In the genomic region with DNA sequence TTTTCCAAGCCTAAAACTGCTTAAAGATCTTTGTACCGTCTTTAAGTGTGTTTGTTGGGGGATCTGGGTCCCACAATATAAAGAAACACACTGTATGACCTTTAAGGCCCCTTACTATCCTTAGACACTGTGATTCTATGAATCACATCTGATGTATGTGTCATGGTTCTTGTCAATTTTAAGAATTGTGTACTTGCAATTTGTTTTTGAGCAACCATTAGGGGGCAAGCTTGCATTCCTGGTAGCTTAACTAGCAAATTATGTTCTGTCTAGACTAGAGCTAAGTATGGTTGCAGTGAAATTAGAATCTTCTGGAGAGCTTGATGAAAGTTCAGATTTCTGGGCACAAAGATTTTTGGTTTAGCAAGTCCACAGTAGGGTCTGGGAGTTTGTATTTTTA, we compare ENCODE assay signal across 8 cellular contexts.
A peak's percentile ranks its signal among the peaks of the same experiment; 100 is the strongest.
DNase-seq lines count a peak whose midpoint lies in the region; ATAC-seq and TF ChIP-seq lines count a peak whose summit lies in the region.

No MANE protein-coding gene starts in this region.

- CTCF ChIA-PET in OCI-LY7 (lab: Charles Lee; ENCODE audit: unreplicated experiment), result interaction anchor here (1.1 kb wide), 1 partner anchor 219 kb away, joined by 3 read pairs; the partner anchor contains the start of gene TPR

- H4K20me1 ChIP-seq in OCI-LY7 (ENCODE audit: insufficient read depth, low read length), result no peaks in the 10 kb centered on the region

- BruUV-seq in OCI-LY7 (replicated peaks; lab: Mats Ljungman, UMichigan), result no TSS peak

- H3K27ac ChIP-seq in 22Rv1 (no peak overlapping the region), OCI-LY7 (ENCODE audit: low read depth, low read length, poor library complexity, severe bottlenecking) (no peak overlapping the region)

- TF ChIP-seq CTCF in 22Rv1 (IDR thresholded peaks at IDR 0.05) (peak; percentile 83), GM12864 (IDR thresholded peaks at IDR 0.05; ENCODE audit: low read depth, low read length, missing control alignments) (peak; percentile 55), OCI-LY7 (conservative IDR thresholded peaks at IDR 0.05; ENCODE audit: low read length) (peak; percentile 81), epithelial cell of esophagus (IDR thresholded peaks at IDR 0.05; ENCODE audit: insufficient read depth, low read depth, low read length, missing control alignments) (peak; percentile 70)

- intact Hi-C loops in OCI-LY7 (cut with micrococcal nuclease; ENCODE audit: unreplicated experiment), result loop anchor here (1.0 kb wide), 1 partner anchor 57 kb away; no protein-coding TSS in a partner anchor

- no peak overlapping the region for H3K4me2 ChIP-seq in OCI-LY7 (ENCODE audit: low read length)

- POLR2A ChIA-PET in OCI-LY7 (lab: Charles Lee), result interaction anchor here (2.2 kb wide), 1 partner anchor 60 kb away, joined by 7 read pairs; no protein-coding TSS in a partner anchor

- no peaks in the 10 kb centered on the region for H3K9me2 ChIP-seq in OCI-LY7 (ENCODE audit: insufficient read depth, low read length)

- no peaks in the 10 kb centered on the region for H3K79me2 ChIP-seq in OCI-LY7 (ENCODE audit: insufficient read depth, low read depth, low read length)

- H3K9me3 ChIP-seq in OCI-LY7 (ENCODE audit: low read length), result no peaks in the 10 kb centered on the region

- DNase-seq in GM12864 (ENCODE audit: low read depth) (no peak), OCI-LY7 (ENCODE audit: low spot score) (peak; percentile 44), epithelial cell of esophagus (ENCODE audit: low read depth) (peak; percentile 82), retina (peak; percentile 13), UCSD-AML1 (lab: John Stamatoyannopoulos, UW; ENCODE audit: unreplicated experiment) (no peak), cortex of kidney (lab: John Stamatoyannopoulos, UW) (no peak)

- peak; percentile 70 for ATAC-seq in HG03103 (IDR thresholded peaks at IDR 0.05; ENCODE audit: low read depth, unreplicated experiment)

- no peaks in the 10 kb centered on the region for H3K4me1 ChIP-seq in OCI-LY7 (ENCODE audit: insufficient read depth, low read length, poor library complexity, severe bottlenecking)

- no peaks in the 10 kb centered on the region for H3K36me3 ChIP-seq in OCI-LY7 (ENCODE audit: insufficient read depth, low read length)

- H2AFZ ChIP-seq in OCI-LY7 (ENCODE audit: low read length), result no peak overlapping the region

- H3K4me3 ChIP-seq in GM12864 (ENCODE audit: low read depth, low read length) (no peak overlapping the region), OCI-LY7 (ENCODE audit: low read depth, low read length, poor library complexity, severe bottlenecking) (no peak overlapping the region), epithelial cell of esophagus (ENCODE audit: low read length) (no peak overlapping the region)

Comparison
In these comparisons a context has a peak if more than half of its experiments do, and no peak if none do; other contexts are left out.
1. DNase-seq: peak in OCI-LY7 (single experiment), epithelial cell of esophagus (single experiment) and retina (single experiment); none in GM12864 (single experiment), UCSD-AML1 (single experiment) and cortex of kidney (single experiment).
2. Peak in every context shown above with its lines, with median percentiles within 50 percentile points of each other: CTCF ChIP-seq.